Comparison of ENCODE assay signal across 1 cellular context in the genomic region with DNA sequence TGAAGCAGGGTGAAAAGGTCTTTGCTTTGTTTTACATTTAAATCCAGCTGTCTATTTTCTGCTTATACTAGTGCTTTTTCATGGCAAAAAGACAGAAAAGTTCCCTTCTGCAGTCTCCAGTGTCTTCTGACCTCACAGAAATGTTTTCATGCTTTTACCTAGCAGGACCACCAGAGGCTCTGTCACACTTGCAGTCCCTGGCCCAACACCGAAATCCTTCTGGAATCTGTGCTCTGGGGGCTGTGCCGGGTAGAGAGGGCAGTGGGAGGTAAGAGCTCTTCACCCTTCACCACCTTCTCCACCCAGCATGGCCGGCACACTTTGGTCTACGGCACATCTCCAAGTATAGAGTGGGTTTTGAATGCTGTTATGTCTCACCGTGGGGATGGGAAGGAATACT.
TF ChIP-seq lines count a peak whose summit lies in the region.

No MANE protein-coding gene starts in this region.

TF ChIP-seq in H1, 55 proteins besides CTCF, POLR2A, EP300 and RAD21:
- no peak for TF ChIP-seq MAFK (IDR thresholded peaks at IDR 0.05; ENCODE audit: low read depth, low read length)
- TF ChIP-seq TEAD4 (IDR thresholded peaks at IDR 0.05; ENCODE audit: low read depth, low read length), result 0 out of 2 replicates have a peak, but pooled peaks have one; percentile 13
- no peak for TF ChIP-seq CREB1 (IDR thresholded peaks at IDR 0.05)
- no peak for TF ChIP-seq EGR1 (IDR thresholded peaks at IDR 0.05; ENCODE audit: borderline replicate concordance, low read depth, low read length)
